In the genomic region with DNA sequence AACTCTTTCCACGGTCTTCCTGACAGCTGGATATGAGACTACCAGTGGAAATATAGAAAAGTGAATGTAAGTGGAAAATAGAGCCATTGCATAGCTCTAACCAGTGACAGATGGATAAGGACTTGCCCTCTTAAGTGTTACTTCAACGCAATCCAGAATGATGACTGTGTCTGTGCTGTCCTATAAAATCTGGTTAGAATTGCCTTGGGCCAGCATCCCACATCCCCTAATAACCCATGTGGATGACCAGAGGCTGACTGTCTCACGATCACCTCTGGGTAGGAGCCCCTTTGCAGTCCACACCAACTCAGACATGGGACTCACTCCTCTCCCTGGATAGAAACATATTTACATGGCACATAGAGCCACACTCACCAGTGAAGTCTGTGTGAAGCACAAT, we compare ENCODE assay signal across 16 cellular contexts.
DNase-seq lines count a peak whose midpoint lies in the region; ATAC-seq and TF ChIP-seq lines count a peak whose summit lies in the region.
"Had no signal": no experiment of that assay in that cellular context is flagged by ENCODE, and none has a peak within 500 bp of the region (broad histone marks: within the 10 kb centered on the region; RNA-seq: fewer than 3 reads in every experiment).

No MANE protein-coding gene starts in this region.

- H3K4me1 ChIP-seq in lower lobe of right lung: no peaks in the 10 kb centered on the region
- peaks cover 0 to 3% of the 10 kb centered on the region in 2 donors for H3K4me1 ChIP-seq in gastrocnemius medialis
- H3K4me1 ChIP-seq: Caco-2 had no signal

- intact Hi-C loops in lower lobe of right lung (cut with DNase I): no loop called here
- intact Hi-C loops in gastrocnemius medialis (cut with DNase I; ENCODE audit: low total_unique reads): no loop called here

- in situ Hi-C loops in gastrocnemius medialis (cut with MboI; ENCODE audit: low sequenced_read_pairs in 4 of 4): no loop called here

- H3K4me3 ChIP-seq in lower lobe of right lung (no peak overlapping the region), gastrocnemius medialis (no peak overlapping the region)
- H3K4me3 ChIP-seq: PC-9 had no signal

- no peak for TF ChIP-seq POLR2A in gastrocnemius medialis (IDR thresholded peaks at IDR 0.05)

- H3K4me1 Mint-ChIP-seq in neural crest cell: peaks cover 10% of the 10 kb centered on the region

- H3K36me3 Mint-ChIP-seq in neural crest cell (ENCODE audit: low read depth): no peaks in the 10 kb centered on the region

- no peak overlapping the region for H3K27ac ChIP-seq in lower lobe of right lung
- H3K27ac ChIP-seq in gastrocnemius medialis: no peak overlapping the region
- H3K27ac ChIP-seq: PC-9 had no signal

- peak; percentile 89 for DNase-seq in EL
- peak; percentile 65 for DNase-seq in HS-5 (ENCODE audit: low read depth)
- peak; percentile 39 for DNase-seq in T1000 (lab: John Stamatoyannopoulos, UW)
- DNase-seq in neural crest cell (ENCODE audit: low read depth, low spot score): no peak
- no peak for DNase-seq in NCI-H510A treated with DMSO at 0.1 percent for 48 hours (lab: John Stamatoyannopoulos, UW)
- no peak for DNase-seq in lower lobe of right lung
- DNase-seq in NCI-H2171 treated with DMSO at 0.1 percent for 48 hours (lab: John Stamatoyannopoulos, UW): no peak
- DNase-seq in gastrocnemius medialis: no peak
- DNase-seq: Caco-2, GF-D8, H7, NCI-H146, NCI-H226, PC-9, Right ventricle myocardium superior had no signal

- no peak overlapping the region for H3K4me3 Mint-ChIP-seq in neural crest cell
- H3K4me3 Mint-ChIP-seq: T-helper 1 cell treated with Interleukin-12 subunit alpha and Interleukin-12 subunit beta and Interleukin-4 antibody, amounts not matched to agents 30 μg/mL and 1 μg/mL, for 36 hours had no signal

- H3K9me3 ChIP-seq in lower lobe of right lung (no peaks in the 10 kb centered on the region), gastrocnemius medialis (no peaks in the 10 kb centered on the region)

- H3K27me3 ChIP-seq in lower lobe of right lung (ENCODE audit: low read depth): no peaks in the 10 kb centered on the region
- H3K27me3 ChIP-seq in gastrocnemius medialis: no peaks in the 10 kb centered on the region

- no peaks in the 10 kb centered on the region for H3K27me3 Mint-ChIP-seq in neural crest cell (ENCODE audit: low read depth)

- ATAC-seq in lower lobe of right lung (no peak), gastrocnemius medialis (no peak)

- H3K36me3 ChIP-seq in lower lobe of right lung (no peaks in the 10 kb centered on the region), gastrocnemius medialis (no peaks in the 10 kb centered on the region)

- no peaks in the 10 kb centered on the region for H3K9me3 Mint-ChIP-seq in neural crest cell
- H3K9me3 Mint-ChIP-seq: T-helper 1 cell treated with Interleukin-12 subunit alpha and Interleukin-12 subunit beta and Interleukin-4 antibody, amounts not matched to agents 30 μg/mL and 1 μg/mL, for 36 hours had no signal

- H3K27ac Mint-ChIP-seq in neural crest cell (ENCODE audit: unreplicated experiment): peak overlapping the region; percentile 8
- H3K27ac Mint-ChIP-seq: T-helper 1 cell treated with Interleukin-12 subunit alpha and Interleukin-12 subunit beta and Interleukin-4 antibody, amounts not matched to agents 30 μg/mL and 1 μg/mL, for 36 hours had no signal

- TF ChIP-seq CTCF in neural crest cell (conservative IDR thresholded peaks at IDR 0.05) (no peak), lower lobe of right lung (IDR thresholded peaks at IDR 0.05) (no peak), gastrocnemius medialis (IDR thresholded peaks at IDR 0.05 in 4 of 5, conservative IDR thresholded peaks at IDR 0.05 in 1 of 5) (no peak)

Comparison
In these comparisons a context has a peak if more than half of its experiments do, and no peak if none do; other contexts are left out.
1. DNase-seq: peak in EL (single experiment), HS-5 (single experiment) and T1000 (single experiment); none in neural crest cell (single experiment), NCI-H510A treated with DMSO at 0.1 percent for 48 hours (single experiment), lower lobe of right lung (single experiment), NCI-H2171 treated with DMSO at 0.1 percent for 48 hours (single experiment) and gastrocnemius medialis (0 of 2).